1 cellular context compared by ENCODE assay signal in the genomic region with DNA sequence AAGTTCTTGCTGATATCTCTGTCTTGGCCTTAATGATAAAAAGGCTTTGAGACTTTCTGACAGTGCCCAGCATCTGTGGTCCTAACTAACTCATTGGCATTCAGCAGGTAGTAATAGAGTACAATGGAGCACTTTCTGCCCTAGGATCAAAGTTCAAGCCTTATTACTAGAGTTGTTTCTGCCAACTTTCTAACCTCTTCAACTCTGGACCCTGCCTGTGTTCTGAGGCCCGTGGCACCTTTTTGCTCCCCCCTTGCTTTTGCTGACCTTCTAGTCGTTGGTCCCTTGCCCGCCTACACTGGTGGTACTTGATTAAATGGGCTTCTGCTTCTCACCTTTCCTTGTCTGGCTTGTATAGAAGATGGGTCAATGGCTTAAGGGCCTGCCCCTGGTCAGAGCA.
TF ChIP-seq lines count a peak whose summit lies in the region.

No MANE protein-coding gene starts in this region.

TF ChIP-seq in HepG2, 621 proteins besides CTCF, POLR2A, EP300 and RAD21 (continued from another document and continues in another):
- TF ChIP-seq, protein P1, sequence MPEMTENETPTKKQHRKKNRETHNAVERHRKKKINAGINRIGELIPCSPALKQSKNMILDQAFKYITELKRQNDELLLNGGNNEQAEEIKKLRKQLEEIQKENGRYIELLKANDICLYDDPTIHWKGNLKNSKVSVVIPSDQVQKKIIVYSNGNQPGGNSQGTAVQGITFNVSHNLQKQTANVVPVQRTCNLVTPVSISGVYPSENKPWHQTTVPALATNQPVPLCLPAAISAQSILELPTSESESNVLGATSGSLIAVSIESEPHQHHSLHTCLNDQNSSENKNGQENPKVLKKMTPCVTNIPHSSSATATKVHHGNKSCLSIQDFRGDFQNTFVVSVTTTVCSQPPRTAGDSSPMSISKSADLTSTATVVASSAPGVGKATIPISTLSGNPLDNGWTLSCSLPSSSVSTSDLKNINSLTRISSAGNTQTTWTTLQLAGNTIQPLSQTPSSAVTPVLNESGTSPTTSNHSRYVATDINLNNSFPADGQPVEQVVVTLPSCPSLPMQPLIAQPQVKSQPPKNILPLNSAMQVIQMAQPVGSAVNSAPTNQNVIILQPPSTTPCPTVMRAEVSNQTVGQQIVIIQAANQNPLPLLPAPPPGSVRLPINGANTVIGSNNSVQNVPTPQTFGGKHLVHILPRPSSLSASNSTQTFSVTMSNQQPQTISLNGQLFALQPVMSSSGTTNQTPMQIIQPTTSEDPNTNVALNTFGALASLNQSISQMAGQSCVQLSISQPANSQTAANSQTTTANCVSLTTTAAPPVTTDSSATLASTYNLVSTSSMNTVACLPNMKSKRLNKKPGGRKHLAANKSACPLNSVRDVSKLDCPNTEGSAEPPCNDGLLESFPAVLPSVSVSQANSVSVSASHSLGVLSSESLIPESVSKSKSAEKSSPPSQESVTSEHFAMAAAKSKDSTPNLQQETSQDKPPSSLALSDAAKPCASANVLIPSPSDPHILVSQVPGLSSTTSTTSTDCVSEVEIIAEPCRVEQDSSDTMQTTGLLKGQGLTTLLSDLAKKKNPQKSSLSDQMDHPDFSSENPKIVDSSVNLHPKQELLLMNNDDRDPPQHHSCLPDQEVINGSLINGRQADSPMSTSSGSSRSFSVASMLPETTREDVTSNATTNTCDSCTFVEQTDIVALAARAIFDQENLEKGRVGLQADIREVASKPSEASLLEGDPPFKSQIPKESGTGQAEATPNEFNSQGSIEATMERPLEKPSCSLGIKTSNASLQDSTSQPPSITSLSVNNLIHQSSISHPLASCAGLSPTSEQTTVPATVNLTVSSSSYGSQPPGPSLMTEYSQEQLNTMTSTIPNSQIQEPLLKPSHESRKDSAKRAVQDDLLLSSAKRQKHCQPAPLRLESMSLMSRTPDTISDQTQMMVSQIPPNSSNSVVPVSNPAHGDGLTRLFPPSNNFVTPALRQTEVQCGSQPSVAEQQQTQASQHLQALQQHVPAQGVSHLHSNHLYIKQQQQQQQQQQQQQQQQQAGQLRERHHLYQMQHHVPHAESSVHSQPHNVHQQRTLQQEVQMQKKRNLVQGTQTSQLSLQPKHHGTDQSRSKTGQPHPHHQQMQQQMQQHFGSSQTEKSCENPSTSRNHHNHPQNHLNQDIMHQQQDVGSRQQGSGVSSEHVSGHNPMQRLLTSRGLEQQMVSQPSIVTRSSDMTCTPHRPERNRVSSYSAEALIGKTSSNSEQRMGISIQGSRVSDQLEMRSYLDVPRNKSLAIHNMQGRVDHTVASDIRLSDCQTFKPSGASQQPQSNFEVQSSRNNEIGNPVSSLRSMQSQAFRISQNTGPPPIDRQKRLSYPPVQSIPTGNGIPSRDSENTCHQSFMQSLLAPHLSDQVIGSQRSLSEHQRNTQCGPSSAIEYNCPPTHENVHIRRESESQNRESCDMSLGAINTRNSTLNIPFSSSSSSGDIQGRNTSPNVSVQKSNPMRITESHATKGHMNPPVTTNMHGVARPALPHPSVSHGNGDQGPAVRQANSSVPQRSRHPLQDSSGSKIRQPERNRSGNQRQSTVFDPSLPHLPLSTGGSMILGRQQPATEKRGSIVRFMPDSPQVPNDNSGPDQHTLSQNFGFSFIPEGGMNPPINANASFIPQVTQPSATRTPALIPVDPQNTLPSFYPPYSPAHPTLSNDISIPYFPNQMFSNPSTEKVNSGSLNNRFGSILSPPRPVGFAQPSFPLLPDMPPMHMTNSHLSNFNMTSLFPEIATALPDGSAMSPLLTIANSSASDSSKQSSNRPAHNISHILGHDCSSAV (CRISPR knock-in tag; IDR thresholded peaks at IDR 0.05; ENCODE audit: borderline replicate concordance), result no peak
- no peak for TF ChIP-seq ZNF20 (CRISPR knock-in tag; IDR thresholded peaks at IDR 0.05)
- TF ChIP-seq TAF15 (IDR thresholded peaks at IDR 0.05; ENCODE audit: low read depth, low read length, poor library complexity, severe bottlenecking), result no peak
- TF ChIP-seq, protein P2, sequence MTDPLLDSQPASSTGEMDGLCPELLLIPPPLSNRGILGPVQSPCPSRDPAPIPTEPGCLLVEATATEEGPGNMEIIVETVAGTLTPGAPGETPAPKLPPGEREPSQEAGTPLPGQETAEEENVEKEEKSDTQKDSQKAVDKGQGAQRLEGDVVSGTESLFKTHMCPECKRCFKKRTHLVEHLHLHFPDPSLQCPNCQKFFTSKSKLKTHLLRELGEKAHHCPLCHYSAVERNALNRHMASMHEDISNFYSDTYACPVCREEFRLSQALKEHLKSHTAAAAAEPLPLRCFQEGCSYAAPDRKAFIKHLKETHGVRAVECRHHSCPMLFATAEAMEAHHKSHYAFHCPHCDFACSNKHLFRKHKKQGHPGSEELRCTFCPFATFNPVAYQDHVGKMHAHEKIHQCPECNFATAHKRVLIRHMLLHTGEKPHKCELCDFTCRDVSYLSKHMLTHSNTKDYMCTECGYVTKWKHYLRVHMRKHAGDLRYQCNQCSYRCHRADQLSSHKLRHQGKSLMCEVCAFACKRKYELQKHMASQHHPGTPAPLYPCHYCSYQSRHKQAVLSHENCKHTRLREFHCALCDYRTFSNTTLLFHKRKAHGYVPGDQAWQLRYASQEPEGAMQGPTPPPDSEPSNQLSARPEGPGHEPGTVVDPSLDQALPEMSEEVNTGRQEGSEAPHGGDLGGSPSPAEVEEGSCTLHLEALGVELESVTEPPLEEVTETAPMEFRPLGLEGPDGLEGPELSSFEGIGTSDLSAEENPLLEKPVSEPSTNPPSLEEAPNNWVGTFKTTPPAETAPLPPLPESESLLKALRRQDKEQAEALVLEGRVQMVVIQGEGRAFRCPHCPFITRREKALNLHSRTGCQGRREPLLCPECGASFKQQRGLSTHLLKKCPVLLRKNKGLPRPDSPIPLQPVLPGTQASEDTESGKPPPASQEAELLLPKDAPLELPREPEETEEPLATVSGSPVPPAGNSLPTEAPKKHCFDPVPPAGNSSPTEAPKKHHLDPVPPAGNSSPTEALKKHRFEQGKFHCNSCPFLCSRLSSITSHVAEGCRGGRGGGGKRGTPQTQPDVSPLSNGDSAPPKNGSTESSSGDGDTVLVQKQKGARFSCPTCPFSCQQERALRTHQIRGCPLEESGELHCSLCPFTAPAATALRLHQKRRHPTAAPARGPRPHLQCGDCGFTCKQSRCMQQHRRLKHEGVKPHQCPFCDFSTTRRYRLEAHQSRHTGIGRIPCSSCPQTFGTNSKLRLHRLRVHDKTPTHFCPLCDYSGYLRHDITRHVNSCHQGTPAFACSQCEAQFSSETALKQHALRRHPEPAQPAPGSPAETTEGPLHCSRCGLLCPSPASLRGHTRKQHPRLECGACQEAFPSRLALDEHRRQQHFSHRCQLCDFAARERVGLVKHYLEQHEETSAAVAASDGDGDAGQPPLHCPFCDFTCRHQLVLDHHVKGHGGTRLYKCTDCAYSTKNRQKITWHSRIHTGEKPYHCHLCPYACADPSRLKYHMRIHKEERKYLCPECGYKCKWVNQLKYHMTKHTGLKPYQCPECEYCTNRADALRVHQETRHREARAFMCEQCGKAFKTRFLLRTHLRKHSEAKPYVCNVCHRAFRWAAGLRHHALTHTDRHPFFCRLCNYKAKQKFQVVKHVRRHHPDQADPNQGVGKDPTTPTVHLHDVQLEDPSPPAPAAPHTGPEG (CRISPR knock-in tag; IDR thresholded peaks at IDR 0.05), result no peak
- no peak for TF ChIP-seq TRIM24 (CRISPR knock-in tag; IDR thresholded peaks at IDR 0.05)
- no peak for TF ChIP-seq CBX5 (CRISPR knock-in tag; IDR thresholded peaks at IDR 0.05; ENCODE audit: borderline replicate concordance)
- TF ChIP-seq TARDBP (CRISPR knock-in tag; IDR thresholded peaks at IDR 0.05), result no peak
- no peak for TF ChIP-seq TBX3 (IDR thresholded peaks at IDR 0.05; ENCODE audit: borderline replicate concordance)
- TF ChIP-seq NR2F6 (IDR thresholded peaks at IDR 0.05), result 0 out of 2 replicates have a peak, but pooled peaks have one; percentile 31
- TF ChIP-seq NR2F6 (CRISPR knock-in tag; IDR thresholded peaks at IDR 0.05), result no peak
- TF ChIP-seq ZNF432 (CRISPR knock-in tag; IDR thresholded peaks at IDR 0.05; ENCODE audit: borderline replicate concordance), result no peak
- no peak for TF ChIP-seq MXD4 (CRISPR knock-in tag; IDR thresholded peaks at IDR 0.05)
- TF ChIP-seq RARA (CRISPR knock-in tag; IDR thresholded peaks at IDR 0.05), result peak; percentile 27; the same call in 1 of the 2 replicates
- TF ChIP-seq NCOR1 (IDR thresholded peaks at IDR 0.05; ENCODE audit: borderline replicate concordance, low read length), result peak; percentile 60; the same call in 1 of the 2 replicates
- TF ChIP-seq ZFP37 (CRISPR knock-in tag; IDR thresholded peaks at IDR 0.05; ENCODE audit: borderline replicate concordance), result no peak
- TF ChIP-seq, protein P3, sequence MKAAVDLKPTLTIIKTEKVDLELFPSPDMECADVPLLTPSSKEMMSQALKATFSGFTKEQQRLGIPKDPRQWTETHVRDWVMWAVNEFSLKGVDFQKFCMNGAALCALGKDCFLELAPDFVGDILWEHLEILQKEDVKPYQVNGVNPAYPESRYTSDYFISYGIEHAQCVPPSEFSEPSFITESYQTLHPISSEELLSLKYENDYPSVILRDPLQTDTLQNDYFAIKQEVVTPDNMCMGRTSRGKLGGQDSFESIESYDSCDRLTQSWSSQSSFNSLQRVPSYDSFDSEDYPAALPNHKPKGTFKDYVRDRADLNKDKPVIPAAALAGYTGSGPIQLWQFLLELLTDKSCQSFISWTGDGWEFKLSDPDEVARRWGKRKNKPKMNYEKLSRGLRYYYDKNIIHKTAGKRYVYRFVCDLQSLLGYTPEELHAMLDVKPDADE (CRISPR knock-in tag; IDR thresholded peaks at IDR 0.05), result no peak
- TF ChIP-seq TOPORS (CRISPR knock-in tag; IDR thresholded peaks at IDR 0.05), result no peak
- TF ChIP-seq, protein P4, sequence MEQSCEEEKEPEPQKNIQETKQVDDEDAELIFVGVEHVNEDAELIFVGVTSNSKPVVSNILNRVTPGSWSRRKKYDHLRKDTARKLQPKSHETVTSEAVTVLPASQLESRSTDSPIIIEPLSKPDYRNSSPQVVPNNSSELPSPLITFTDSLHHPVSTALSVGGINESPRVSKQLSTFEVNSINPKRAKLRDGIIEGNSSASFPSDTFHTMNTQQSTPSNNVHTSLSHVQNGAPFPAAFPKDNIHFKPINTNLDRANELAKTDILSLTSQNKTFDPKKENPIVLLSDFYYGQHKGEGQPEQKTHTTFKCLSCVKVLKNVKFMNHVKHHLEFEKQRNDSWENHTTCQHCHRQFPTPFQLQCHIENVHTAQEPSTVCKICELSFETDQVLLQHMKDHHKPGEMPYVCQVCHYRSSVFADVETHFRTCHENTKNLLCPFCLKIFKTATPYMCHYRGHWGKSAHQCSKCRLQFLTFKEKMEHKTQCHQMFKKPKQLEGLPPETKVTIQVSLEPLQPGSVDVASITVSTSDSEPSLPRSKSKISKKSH (CRISPR knock-in tag; IDR thresholded peaks at IDR 0.05; ENCODE audit: borderline replicate concordance), result no peak
- TF ChIP-seq, protein P5, sequence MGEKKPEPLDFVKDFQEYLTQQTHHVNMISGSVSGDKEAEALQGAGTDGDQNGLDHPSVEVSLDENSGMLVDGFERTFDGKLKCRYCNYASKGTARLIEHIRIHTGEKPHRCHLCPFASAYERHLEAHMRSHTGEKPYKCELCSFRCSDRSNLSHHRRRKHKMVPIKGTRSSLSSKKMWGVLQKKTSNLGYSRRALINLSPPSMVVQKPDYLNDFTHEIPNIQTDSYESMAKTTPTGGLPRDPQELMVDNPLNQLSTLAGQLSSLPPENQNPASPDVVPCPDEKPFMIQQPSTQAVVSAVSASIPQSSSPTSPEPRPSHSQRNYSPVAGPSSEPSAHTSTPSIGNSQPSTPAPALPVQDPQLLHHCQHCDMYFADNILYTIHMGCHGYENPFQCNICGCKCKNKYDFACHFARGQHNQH (CRISPR knock-in tag; IDR thresholded peaks at IDR 0.05), result no peak
- TF ChIP-seq KLF13 (CRISPR knock-in tag; IDR thresholded peaks at IDR 0.05), result no peak
- TF ChIP-seq, protein P6, sequence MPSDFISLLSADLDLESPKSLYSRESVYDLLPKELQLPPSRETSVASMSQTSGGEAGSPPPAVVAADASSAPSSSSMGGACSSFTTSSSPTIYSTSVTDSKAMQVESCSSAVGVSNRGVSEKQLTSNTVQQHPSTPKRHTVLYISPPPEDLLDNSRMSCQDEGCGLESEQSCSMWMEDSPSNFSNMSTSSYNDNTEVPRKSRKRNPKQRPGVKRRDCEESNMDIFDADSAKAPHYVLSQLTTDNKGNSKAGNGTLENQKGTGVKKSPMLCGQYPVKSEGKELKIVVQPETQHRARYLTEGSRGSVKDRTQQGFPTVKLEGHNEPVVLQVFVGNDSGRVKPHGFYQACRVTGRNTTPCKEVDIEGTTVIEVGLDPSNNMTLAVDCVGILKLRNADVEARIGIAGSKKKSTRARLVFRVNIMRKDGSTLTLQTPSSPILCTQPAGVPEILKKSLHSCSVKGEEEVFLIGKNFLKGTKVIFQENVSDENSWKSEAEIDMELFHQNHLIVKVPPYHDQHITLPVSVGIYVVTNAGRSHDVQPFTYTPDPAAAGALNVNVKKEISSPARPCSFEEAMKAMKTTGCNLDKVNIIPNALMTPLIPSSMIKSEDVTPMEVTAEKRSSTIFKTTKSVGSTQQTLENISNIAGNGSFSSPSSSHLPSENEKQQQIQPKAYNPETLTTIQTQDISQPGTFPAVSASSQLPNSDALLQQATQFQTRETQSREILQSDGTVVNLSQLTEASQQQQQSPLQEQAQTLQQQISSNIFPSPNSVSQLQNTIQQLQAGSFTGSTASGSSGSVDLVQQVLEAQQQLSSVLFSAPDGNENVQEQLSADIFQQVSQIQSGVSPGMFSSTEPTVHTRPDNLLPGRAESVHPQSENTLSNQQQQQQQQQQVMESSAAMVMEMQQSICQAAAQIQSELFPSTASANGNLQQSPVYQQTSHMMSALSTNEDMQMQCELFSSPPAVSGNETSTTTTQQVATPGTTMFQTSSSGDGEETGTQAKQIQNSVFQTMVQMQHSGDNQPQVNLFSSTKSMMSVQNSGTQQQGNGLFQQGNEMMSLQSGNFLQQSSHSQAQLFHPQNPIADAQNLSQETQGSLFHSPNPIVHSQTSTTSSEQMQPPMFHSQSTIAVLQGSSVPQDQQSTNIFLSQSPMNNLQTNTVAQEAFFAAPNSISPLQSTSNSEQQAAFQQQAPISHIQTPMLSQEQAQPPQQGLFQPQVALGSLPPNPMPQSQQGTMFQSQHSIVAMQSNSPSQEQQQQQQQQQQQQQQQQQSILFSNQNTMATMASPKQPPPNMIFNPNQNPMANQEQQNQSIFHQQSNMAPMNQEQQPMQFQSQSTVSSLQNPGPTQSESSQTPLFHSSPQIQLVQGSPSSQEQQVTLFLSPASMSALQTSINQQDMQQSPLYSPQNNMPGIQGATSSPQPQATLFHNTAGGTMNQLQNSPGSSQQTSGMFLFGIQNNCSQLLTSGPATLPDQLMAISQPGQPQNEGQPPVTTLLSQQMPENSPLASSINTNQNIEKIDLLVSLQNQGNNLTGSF (CRISPR knock-in tag; IDR thresholded peaks at IDR 0.05), result no peak
- TF ChIP-seq ARHGAP35 (CRISPR knock-in tag; IDR thresholded peaks at IDR 0.05; ENCODE audit: borderline replicate concordance), result no peak
- peak; percentile 72 for TF ChIP-seq HNF4A (CRISPR knock-in tag; IDR thresholded peaks at IDR 0.05)
